ENCODE assay signal across 8 cellular contexts in genomic region chr21:29078884-29079765, GRCh38. TPM values are rescaled to one million over a fixed set of nuclear protein-coding genes. Genes with fewer than 3 reads are reported as not detected.
DNase-seq lines count a peak whose midpoint lies in the region; ATAC-seq and TF ChIP-seq lines count a peak whose summit lies in the region.

No MANE protein-coding gene starts in this region.

- peak overlapping the region; percentile 64 for H3K4me3 Mint-ChIP-seq in CD4-positive, alpha-beta T cell
- peak overlapping the region; percentile 82 for H3K4me3 Mint-ChIP-seq in activated CD8-positive, alpha-beta memory T cell treated with anti-CD3 and anti-CD28 coated beads, Interleukin-2, amount 10 ng/mL, durations not matched to agents 7 days and 5 days
- peak overlapping the region; percentile 36 to 99 (median 67) for H3K4me3 Mint-ChIP-seq in naive B cell

- DNase-seq in CD4-positive, alpha-beta T cell = peak in 1 of 10 experiments; percentile 5
- peak; percentile 68 for DNase-seq in activated CD8-positive, alpha-beta memory T cell treated with anti-CD3 and anti-CD28 coated beads, Interleukin-2, amount 10 ng/mL, durations not matched to agents 7 days and 5 days
- DNase-seq in naive B cell (peak; percentile 47), occipital lobe (lab: John Stamatoyannopoulos, UW) (no peak), breast epithelium (ENCODE audit: low spot score in 2 of 2) (no peak), SHP77 treated with DMSO at 0.1 percent for 48 hours (lab: John Stamatoyannopoulos, UW) (no peak)

- intact Hi-C loops in CD4-positive, alpha-beta T cell (cut with DNase I, micrococcal nuclease) = loop anchor here in 1 of 2 experiments (2.0 kb wide), 1 partner anchor 220 kb away; the partner anchor contains the start of gene BACH1
- intact Hi-C loops in breast epithelium (cut with DNase I; ENCODE audit: low total_unique reads) = loop anchor here (5.0 kb wide), 1 partner anchor 1287 kb away; no protein-coding TSS in a partner anchor

- POLR2A ChIA-PET in CD4-positive, alpha-beta T cell (lab: Charles Lee) = interaction anchor here (0.5 to 1.6 kb wide), 6 partner anchors 11 to 371 kb away, joined by 3 to 7 read pairs (median 4); partner anchors contain the start of genes LTN1 and USP16

- no peaks in the 10 kb centered on the region for H3K27me3 ChIP-seq in CD4-positive, alpha-beta T cell (ENCODE audit: control insufficient read depth, insufficient read depth, low read length)
- H3K27me3 ChIP-seq in breast epithelium = no peaks in the 10 kb centered on the region

- H3K27ac ChIP-seq in CD4-positive, alpha-beta T cell (ENCODE audit: low read depth, low read length) = peak overlapping the region; percentile 58
- H3K27ac ChIP-seq in breast epithelium = no peak overlapping the region

- no peak for TF ChIP-seq CTCF in CD4-positive, alpha-beta T cell (IDR thresholded peaks at IDR 0.05)
- no peak for TF ChIP-seq CTCF in breast epithelium (IDR thresholded peaks at IDR 0.05)

- H3K36me3 ChIP-seq in breast epithelium = no peaks in the 10 kb centered on the region

- peaks cover 65% of the 10 kb centered on the region for H3K4me1 Mint-ChIP-seq in CD4-positive, alpha-beta T cell (ENCODE audit: low read depth)
- H3K4me1 Mint-ChIP-seq in activated CD8-positive, alpha-beta memory T cell treated with anti-CD3 and anti-CD28 coated beads, Interleukin-2, amount 10 ng/mL, durations not matched to agents 7 days and 5 days = peaks cover 57% of the 10 kb centered on the region
- peaks cover 33 to 44% (median 38%) of the 10 kb centered on the region in 3 donors for H3K4me1 Mint-ChIP-seq in naive B cell

- no peaks in the 10 kb centered on the region for H3K27me3 Mint-ChIP-seq in CD4-positive, alpha-beta T cell
- H3K27me3 Mint-ChIP-seq in activated CD8-positive, alpha-beta memory T cell treated with anti-CD3 and anti-CD28 coated beads, Interleukin-2, amount 10 ng/mL, durations not matched to agents 7 days and 5 days = no peaks in the 10 kb centered on the region
- H3K27me3 Mint-ChIP-seq in naive B cell = no peaks in the 10 kb centered on the region

- peaks cover 6% of the 10 kb centered on the region for H3K36me3 Mint-ChIP-seq in CD4-positive, alpha-beta T cell (ENCODE audit: low read depth)
- peaks cover 3% of the 10 kb centered on the region for H3K36me3 Mint-ChIP-seq in activated CD8-positive, alpha-beta memory T cell treated with anti-CD3 and anti-CD28 coated beads, Interleukin-2, amount 10 ng/mL, durations not matched to agents 7 days and 5 days
- H3K36me3 Mint-ChIP-seq in naive B cell = no peaks in the 10 kb centered on the region

- H3K4me3 ChIP-seq in breast epithelium = no peak overlapping the region

- TF ChIP-seq POLR2A in breast epithelium (IDR thresholded peaks at IDR 0.05) = no peak

- CTCF ChIA-PET in CD4-positive, alpha-beta T cell (lab: Charles Lee) = interaction anchor here (1.0 kb wide), 1 partner anchor 220 kb away, joined by 5 read pairs; the partner anchor contains the start of gene BACH1
- CTCF ChIA-PET in activated CD8-positive, alpha-beta memory T cell treated with anti-CD3 and anti-CD28 coated beads, Interleukin-2, amount 10 ng/mL, durations not matched to agents 7 days and 5 days (lab: Charles Lee) = interaction anchor here (0.6 to 2.5 kb wide), 7 partner anchors 8 to 298 kb away, joined by 3 to 9 read pairs (median 4); no protein-coding TSS in a partner anchor

- TF ChIP-seq RAD21 in Ishikawa (IDR thresholded peaks at IDR 0.05; ENCODE audit: low read depth) = no peak

- H3K4me1 ChIP-seq in breast epithelium = no peaks in the 10 kb centered on the region

- ATAC-seq in CD4-positive, alpha-beta T cell (ENCODE audit: poor library complexity) = peak; percentile 18
- ATAC-seq in GM19395 (IDR thresholded peaks at IDR 0.05; ENCODE audit: unreplicated experiment) = peak; percentile 55
- ATAC-seq in activated CD8-positive, alpha-beta memory T cell treated with anti-CD3 and anti-CD28 coated beads, Interleukin-2, amount 10 ng/mL, durations not matched to agents 7 days and 5 days = peak; percentile 38
- peak; percentile 43 to 58 for ATAC-seq in naive B cell (ENCODE audit: low read depth in 2 of 2)

- H3K9me3 Mint-ChIP-seq in CD4-positive, alpha-beta T cell = no peaks in the 10 kb centered on the region
- H3K9me3 Mint-ChIP-seq in activated CD8-positive, alpha-beta memory T cell treated with anti-CD3 and anti-CD28 coated beads, Interleukin-2, amount 10 ng/mL, durations not matched to agents 7 days and 5 days (ENCODE audit: low read depth) = no peaks in the 10 kb centered on the region
- H3K9me3 Mint-ChIP-seq in naive B cell = peaks cover 0 to 4% (median 0%) of the 10 kb centered on the region in 7 donors

- H3K27ac Mint-ChIP-seq in CD4-positive, alpha-beta T cell = peak overlapping the region; percentile 95
- H3K27ac Mint-ChIP-seq in activated CD8-positive, alpha-beta memory T cell treated with anti-CD3 and anti-CD28 coated beads, Interleukin-2, amount 10 ng/mL, durations not matched to agents 7 days and 5 days = peak overlapping the region; percentile 86
- peak overlapping the region; percentile 64 to 94 (median 74) for H3K27ac Mint-ChIP-seq in naive B cell

- H3K9me3 ChIP-seq in CD4-positive, alpha-beta T cell (ENCODE audit: control insufficient read depth, low read length) = no peaks in the 10 kb centered on the region
- H3K9me3 ChIP-seq in breast epithelium = no peaks in the 10 kb centered on the region

- TF ChIP-seq EP300 in Ishikawa (IDR thresholded peaks at IDR 0.05; ENCODE audit: borderline replicate concordance) = no peak

TF ChIP-seq in Ishikawa, 13 proteins besides CTCF, POLR2A, EP300 and RAD21:
- no peak for TF ChIP-seq ZBTB7A (IDR thresholded peaks at IDR 0.05; ENCODE audit: low read depth)
- TF ChIP-seq NFIC (IDR thresholded peaks at IDR 0.05) = peak; percentile 30

RNA-seq across cellular contexts. Expression of gene CCT8, which starts 5.7 kb away (rescaled TPM):
- total RNA-seq in CD4-positive, alpha-beta T cell = 100 to 1,000 TPM; 121 to 126 TPM
- total RNA-seq in activated CD8-positive, alpha-beta memory T cell treated with anti-CD3 and anti-CD28 coated beads, Interleukin-2, amount 10 ng/mL, durations not matched to agents 7 days and 5 days = 100 to 1,000 TPM; 235 to 301 TPM
- 100 to 1,000 TPM; 111 to 151 (median 120) TPM for polyA plus RNA-seq in naive B cell (ENCODE audit: low read depth in 6 of 6)
- 310 TPM for total RNA-seq in occipital lobe
- total RNA-seq in breast epithelium = 100 to 1,000 TPM; 104 to 155 (median 121) TPM

RNA-seq across cellular contexts. Expression of gene MAP3K7CL, which starts 51.3 kb away (rescaled TPM):
- 1 to 10 TPM; 4.6 to 4.7 TPM for total RNA-seq in CD4-positive, alpha-beta T cell
- total RNA-seq in activated CD8-positive, alpha-beta memory T cell treated with anti-CD3 and anti-CD28 coated beads, Interleukin-2, amount 10 ng/mL, durations not matched to agents 7 days and 5 days = 1 to 10 TPM; 9.3 to 9.5 TPM
- 10 to 100 TPM in 5 of 6 donors, 1 to 10 TPM in 1; 7.8 to 38.2 (median 18.5) TPM for polyA plus RNA-seq in naive B cell (ENCODE audit: low read depth in 6 of 6)
- total RNA-seq in occipital lobe (1.6 TPM), breast epithelium (1 to 10 TPM; 1.8 to 8.5 (median 7.5) TPM)

RNA-seq across cellular contexts. Expression of gene USP16, which starts 54.7 kb away (rescaled TPM):
- total RNA-seq in CD4-positive, alpha-beta T cell = 10 to 100 TPM; 79.7 to 81.7 TPM
- total RNA-seq in activated CD8-positive, alpha-beta memory T cell treated with anti-CD3 and anti-CD28 coated beads, Interleukin-2, amount 10 ng/mL, durations not matched to agents 7 days and 5 days = 10 to 100 TPM; 26.7 to 35.5 TPM
- 10 to 100 TPM; 18.2 to 31.9 (median 23.0) TPM for polyA plus RNA-seq in naive B cell (ENCODE audit: low read depth in 6 of 6)
- 39.1 TPM for total RNA-seq in occipital lobe
- total RNA-seq in breast epithelium = 10 to 100 TPM; 35.4 to 53.0 (median 35.7) TPM

RNA-seq across cellular contexts. Expression of gene RWDD2B, which starts 60.0 kb away (rescaled TPM):
- 1 to 10 TPM; 1.4 TPM for total RNA-seq in CD4-positive, alpha-beta T cell
- total RNA-seq in activated CD8-positive, alpha-beta memory T cell treated with anti-CD3 and anti-CD28 coated beads, Interleukin-2, amount 10 ng/mL, durations not matched to agents 7 days and 5 days = 10 to 100 TPM in 1 of 2 experiments, 1 to 10 TPM in 1; 6.9 to 12.2 TPM
- polyA plus RNA-seq in naive B cell (ENCODE audit: low read depth in 6 of 6) = 10 to 100 TPM in 4 of 6 donors, 1 to 10 TPM in 2; 4.7 to 14.9 (median 12.0) TPM
- 8.3 TPM for total RNA-seq in occipital lobe
- 10 to 100 TPM; 10.4 to 14.1 (median 12.1) TPM for total RNA-seq in breast epithelium

Comparison
In these comparisons a context has a peak if more than half of its experiments do, and no peak if none do; other contexts are left out.
1. DNase-seq: peak in activated CD8-positive, alpha-beta memory T cell treated with anti-CD3 and anti-CD28 coated beads, Interleukin-2, amount 10 ng/mL, durations not matched to agents 7 days and 5 days (single experiment) and naive B cell (single experiment); none in occipital lobe (single experiment), breast epithelium (0 of 2) and SHP77 treated with DMSO at 0.1 percent for 48 hours (single experiment).
2. Peak in every context shown above with its lines, with median percentiles within 50 percentile points of each other: ATAC-seq, H3K27ac Mint-ChIP-seq and H3K4me3 Mint-ChIP-seq.